In genomic region chr3:4977889-4978258, GRCh38 we compare ENCODE assay signal across 8 cellular contexts.
A peak's percentile ranks its signal among the peaks of the same experiment; 100 is the strongest.
DNase-seq lines count a peak whose midpoint lies in the region; ATAC-seq and TF ChIP-seq lines count a peak whose summit lies in the region.

No MANE protein-coding gene starts in this region.

- peak; percentile 1 for ATAC-seq in activated naive CD8-positive, alpha-beta T cell treated with anti-CD3 and anti-CD28 coated beads, Interleukin-2, amount 50 U/mL, for 24 hours
- ATAC-seq in GM18519 (IDR thresholded peaks at IDR 0.05; ENCODE audit: low FRiP score, unreplicated experiment) = no peak

- H3K4me2 ChIP-seq in DOHH2 (ENCODE audit: low read length) = peak overlapping the region; percentile 85

- TF ChIP-seq CTCF in DOHH2 (IDR thresholded peaks at IDR 0.05; ENCODE audit: low read depth, low read length, poor library complexity, severe bottlenecking) = no peak
- TF ChIP-seq CTCF in GM13976 (IDR thresholded peaks at IDR 0.05; ENCODE audit: borderline replicate concordance, control extremely low read depth, extremely low read depth, insufficient read depth, missing control alignments) = no peak

- H3K27me3 Mint-ChIP-seq in activated naive CD8-positive, alpha-beta T cell treated with anti-CD3 and anti-CD28 coated beads, Interleukin-2, amount 50 U/mL, for 24 hours = no peaks in the 10 kb centered on the region

- peaks cover 36% of the 10 kb centered on the region for H3K36me3 Mint-ChIP-seq in activated naive CD8-positive, alpha-beta T cell treated with anti-CD3 and anti-CD28 coated beads, Interleukin-2, amount 50 U/mL, for 24 hours (ENCODE audit: low read depth)

- H3K79me2 ChIP-seq in DOHH2 (ENCODE audit: control insufficient read depth, low read length) = no peaks in the 10 kb centered on the region

- peak overlapping the region; percentile 72 for H3K4me3 ChIP-seq in DOHH2 (ENCODE audit: low read length)

- peaks cover 67% of the 10 kb centered on the region for H3K27me3 ChIP-seq in DOHH2 (ENCODE audit: control insufficient read depth, low read length)

- H4K20me1 ChIP-seq in DOHH2 (ENCODE audit: control insufficient read depth, insufficient read depth, low read depth, low read length) = 0 out of 2 replicates have a peak, but pooled peaks cover 6% of the 10 kb centered on the region

- peaks cover 53% of the 10 kb centered on the region for H3K4me1 ChIP-seq in DOHH2 (ENCODE audit: control insufficient read depth, low read length)

- peaks cover 54% of the 10 kb centered on the region for H3K4me1 Mint-ChIP-seq in activated naive CD8-positive, alpha-beta T cell treated with anti-CD3 and anti-CD28 coated beads, Interleukin-2, amount 50 U/mL, for 24 hours

- peaks cover 9% of the 10 kb centered on the region; the same call in 1 of the 2 replicates for H3K36me3 ChIP-seq in DOHH2 (ENCODE audit: control insufficient read depth, low read length)

- no peaks in the 10 kb centered on the region for H3K9me2 ChIP-seq in DOHH2 (replicated peaks; ENCODE audit: control insufficient read depth, low read length)

- H3K27ac ChIP-seq in DOHH2 (ENCODE audit: low read depth, low read length) (peak overlapping the region; percentile 45), substantia nigra (ENCODE audit: low read depth, low read length, poor library complexity, severe bottlenecking) (peak overlapping the region; percentile 80)

- 0 out of 2 replicates have a peak, but pooled peaks cover 2% of the 10 kb centered on the region for H3F3A ChIP-seq in DOHH2 (ENCODE audit: control insufficient read depth, insufficient read depth)

- in situ Hi-C loops in GM13976 (cut with MboI; ENCODE audit: low sequenced_read_pairs, unreplicated experiment) = loop anchor here (10.0 kb wide), 2 partner anchors 143 to 253 kb away; no protein-coding TSS in a partner anchor

- H3K9me3 Mint-ChIP-seq in activated naive CD8-positive, alpha-beta T cell treated with anti-CD3 and anti-CD28 coated beads, Interleukin-2, amount 50 U/mL, for 24 hours = no peaks in the 10 kb centered on the region

- peak; percentile 82 for DNase-seq in KG1 (lab: John Stamatoyannopoulos, UW)
- DNase-seq in activated naive CD8-positive, alpha-beta T cell treated with anti-CD3 and anti-CD28 coated beads, Interleukin-2, amount 50 U/mL, for 24 hours = no peak
- DNase-seq in kidney glomerular epithelial cell (lab: John Stamatoyannopoulos, UW) = peak; percentile 76
- DNase-seq in substantia nigra (lab: John Stamatoyannopoulos, UW) = no peak
- DNase-seq in NCI-H187 (lab: John Stamatoyannopoulos, UW) = no peak
- DNase-seq in GM13976 (ENCODE audit: low spot score) = no peak

- no peaks in the 10 kb centered on the region for H3K9me3 ChIP-seq in DOHH2 (ENCODE audit: control insufficient read depth, insufficient read depth, low read length)

- peak overlapping the region; percentile 97 for H3K27ac Mint-ChIP-seq in activated naive CD8-positive, alpha-beta T cell treated with anti-CD3 and anti-CD28 coated beads, Interleukin-2, amount 50 U/mL, for 24 hours

- peak overlapping the region; percentile 95 for H3K4me3 Mint-ChIP-seq in activated naive CD8-positive, alpha-beta T cell treated with anti-CD3 and anti-CD28 coated beads, Interleukin-2, amount 50 U/mL, for 24 hours

Comparison
In these comparisons a context has a peak if more than half of its experiments do, and no peak if none do; other contexts are left out.
1. DNase-seq: peak in KG1 (single experiment) and kidney glomerular epithelial cell (single experiment); none in activated naive CD8-positive, alpha-beta T cell treated with anti-CD3 and anti-CD28 coated beads, Interleukin-2, amount 50 U/mL, for 24 hours (single experiment), substantia nigra (0 of 49), NCI-H187 (0 of 2) and GM13976 (single experiment).